ENCODE assay signal across 18 cellular contexts in genomic region chr12:26055087-26055486, GRCh38.
"Had no signal": no experiment of that assay in that cellular context is flagged by ENCODE, and none has a peak within 500 bp of the region (broad histone marks: within the 10 kb centered on the region; RNA-seq: fewer than 3 reads in every experiment).

No MANE protein-coding gene starts in this region.

- H3K27ac ChIP-seq: RWPE1 had no signal

- H3K36me3 ChIP-seq: MG63 had no signal

- H3K4me2 ChIP-seq: SK-N-SH had no signal

- H3K27me3 ChIP-seq: MG63 had no signal

- H3K9ac ChIP-seq: SK-N-SH had no signal

- DNase-seq: KBM-7, MG63, NCI-H1092, NCI-H1105 treated with DMSO at 0.1 percent for 48 hours, NCI-H1417 treated with DMSO at 0.1 percent for 48 hours, NCI-H146, NCI-H1694 treated with DMSO at 0.1 percent for 48 hours, NCI-H1930, NCI-H2081, NCI-H2107, NCI-H2227 treated with DMSO at 0.1 percent for 48 hours, NCI-H524, NCI-H69, NCI-H774, SHP77, SK-N-SH, SW 1271 had no signal

- H3K4me3 ChIP-seq: MG63 had no signal

- H3K9me3 ChIP-seq: MG63, SK-N-SH had no signal
